ENCODE assay signal across 10 cellular contexts in genomic region chr5:159179556-159180305, GRCh38. TPM values are rescaled to one million over a fixed set of nuclear protein-coding genes. Genes with fewer than 3 reads are reported as not detected.
A peak's percentile ranks its signal among the peaks of the same experiment; 100 is the strongest.
DNase-seq lines count a peak whose midpoint lies in the region; ATAC-seq and TF ChIP-seq lines count a peak whose summit lies in the region.
"Had no signal": no experiment of that assay in that cellular context is flagged by ENCODE, and none has a peak within 500 bp of the region (broad histone marks: within the 10 kb centered on the region; RNA-seq: fewer than 3 reads in every experiment).

No MANE protein-coding gene starts in this region.

- no peaks in the 10 kb centered on the region for H3K27me3 ChIP-seq in heart right ventricle
- no peaks in the 10 kb centered on the region for H3K27me3 ChIP-seq in lung (ENCODE audit: control insufficient read depth, insufficient read depth)
- no peaks in the 10 kb centered on the region for H3K27me3 ChIP-seq in upper lobe of left lung
- no peaks in the 10 kb centered on the region for H3K27me3 ChIP-seq in tibial artery

- no peaks in the 10 kb centered on the region for H3K27me3 Mint-ChIP-seq in activated T-helper 1 cell treated with anti-CD3 and anti-CD28 coated beads, Interleukin-12 subunit alpha, Interleukin-12 subunit beta, Interleukin-2, Interleukin-4 antibody, amounts not matched to agents 30 ng/mL and 10 ng/mL and 1 ng/mL, durations not matched to agents 14 hours and 24 hours and 36 hours (ENCODE audit: insufficient read depth)

- 55 to 60% methylated on average over 3 of the region's 3 CpGs for WGBS in heart right ventricle, 2 donors
- 42 to 55% methylated on average over 3 of the region's 3 CpGs for WGBS in lung, 2 donors
- 51 to 65% methylated on average over 3 of the region's 3 CpGs for WGBS in upper lobe of left lung, 2 donors

- H3K4me3 ChIP-seq in heart right ventricle (no peak overlapping the region), lung (no peak overlapping the region), upper lobe of left lung (no peak overlapping the region), tibial artery (no peak overlapping the region)

- peak overlapping the region; percentile 74 for H3K4me3 Mint-ChIP-seq in activated T-helper 1 cell treated with anti-CD3 and anti-CD28 coated beads, Interleukin-12 subunit alpha, Interleukin-12 subunit beta, Interleukin-2, Interleukin-4 antibody, amounts not matched to agents 30 ng/mL and 10 ng/mL and 1 ng/mL, durations not matched to agents 14 hours and 24 hours and 36 hours

- peak overlapping the region; percentile 91 for H3K27ac Mint-ChIP-seq in activated T-helper 1 cell treated with anti-CD3 and anti-CD28 coated beads, Interleukin-12 subunit alpha, Interleukin-12 subunit beta, Interleukin-2, Interleukin-4 antibody, amounts not matched to agents 30 ng/mL and 10 ng/mL and 1 ng/mL, durations not matched to agents 14 hours and 24 hours and 36 hours

- peaks cover 92% of the 10 kb centered on the region for H3K4me1 Mint-ChIP-seq in activated T-helper 1 cell treated with anti-CD3 and anti-CD28 coated beads, Interleukin-12 subunit alpha, Interleukin-12 subunit beta, Interleukin-2, Interleukin-4 antibody, amounts not matched to agents 30 ng/mL and 10 ng/mL and 1 ng/mL, durations not matched to agents 14 hours and 24 hours and 36 hours (ENCODE audit: low read depth)

- H3K36me3 Mint-ChIP-seq in activated T-helper 1 cell treated with anti-CD3 and anti-CD28 coated beads, Interleukin-12 subunit alpha, Interleukin-12 subunit beta, Interleukin-2, Interleukin-4 antibody, amounts not matched to agents 30 ng/mL and 10 ng/mL and 1 ng/mL, durations not matched to agents 14 hours and 24 hours and 36 hours (ENCODE audit: low read depth), result peaks cover 46% of the 10 kb centered on the region

- H3K4me1 ChIP-seq in heart right ventricle (peaks cover 3 to 100% (median 79%) of the 10 kb centered on the region in 9 donors), lung (ENCODE audit: control insufficient read depth in 2 of 2, insufficient read depth in 2 of 2, low read length in 2 of 2) (peaks cover 0 to 25% of the 10 kb centered on the region in 2 donors), upper lobe of left lung (peaks cover 35 to 90% (median 71%) of the 10 kb centered on the region in 4 donors), tibial artery (peaks cover 0 to 59% (median 14%) of the 10 kb centered on the region in 4 donors)

- no peak for TF ChIP-seq POLR2A in upper lobe of left lung (IDR thresholded peaks at IDR 0.05)

- H3K27ac ChIP-seq in heart right ventricle, result peak overlapping the region in 8 of 10 donors; percentile 33 to 88 (median 54)
- peak overlapping the region; percentile 28 to 67 for H3K27ac ChIP-seq in lung (ENCODE audit: low read depth in 1 of 2, low read length in 1 of 2)
- H3K27ac ChIP-seq in upper lobe of left lung, result peak overlapping the region; percentile 43 to 82 (median 68)
- peak overlapping the region in 1 of 2 donors; percentile 34 for H3K27ac ChIP-seq in tibial artery

- TF ChIP-seq CTCF in heart right ventricle (IDR thresholded peaks at IDR 0.05) (no peak), lung (IDR thresholded peaks at IDR 0.05; ENCODE audit: control extremely low read depth, extremely low read depth) (no peak), upper lobe of left lung (IDR thresholded peaks at IDR 0.05) (no peak), tibial artery (IDR thresholded peaks at IDR 0.05) (no peak)

- intact Hi-C loops in heart right ventricle (cut with DNase I), result loop anchor here in 1 of 10 donors (5.0 kb wide), 1 partner anchor 83 kb away; the partner anchor contains the start of gene UBLCP1
- intact Hi-C loops in cardiac septum (cut with DNase I), result no loop called here
- intact Hi-C loops in activated T-helper 1 cell treated with anti-CD3 and anti-CD28 coated beads, Interleukin-12 subunit alpha, Interleukin-12 subunit beta, Interleukin-2, Interleukin-4 antibody, amounts not matched to agents 30 ng/mL and 10 ng/mL and 1 ng/mL, durations not matched to agents 14 hours and 24 hours and 36 hours (cut with micrococcal nuclease), result loop anchor here (1.0 to 10.0 kb wide), 10 partner anchors 9 to 595 kb away; partner anchors contain the start of genes IL12B and UBLCP1
- intact Hi-C loops in tibial artery (cut with DNase I; ENCODE audit: low total_unique reads), result no loop called here

- no peak for TF ChIP-seq EP300 in upper lobe of left lung (IDR thresholded peaks at IDR 0.05)

- H3K9me3 ChIP-seq in heart right ventricle, result no peaks in the 10 kb centered on the region
- no peaks in the 10 kb centered on the region for H3K9me3 ChIP-seq in lung (ENCODE audit: control insufficient read depth in 2 of 2, insufficient read depth in 1 of 2, low read length in 1 of 2)
- H3K9me3 ChIP-seq in upper lobe of left lung, result no peaks in the 10 kb centered on the region
- H3K9me3 ChIP-seq in tibial artery, result no peaks in the 10 kb centered on the region

- ATAC-seq in heart right ventricle (no peak), lung (ENCODE audit: insufficient read depth, low FRiP score) (no peak), upper lobe of left lung (ENCODE audit: low FRiP score in 2 of 2) (no peak), HG03469 (IDR thresholded peaks at IDR 0.05; ENCODE audit: unreplicated experiment) (no peak), GM18498 (IDR thresholded peaks at IDR 0.05; ENCODE audit: unreplicated experiment) (no peak)

- H3K9me3 Mint-ChIP-seq in activated T-helper 1 cell treated with anti-CD3 and anti-CD28 coated beads, Interleukin-12 subunit alpha, Interleukin-12 subunit beta, Interleukin-2, Interleukin-4 antibody, amounts not matched to agents 30 ng/mL and 10 ng/mL and 1 ng/mL, durations not matched to agents 14 hours and 24 hours and 36 hours, result no peaks in the 10 kb centered on the region

- DNase-seq in heart right ventricle (no peak), cardiac septum (ENCODE audit: low spot score) (no peak), lung (ENCODE audit: low spot score) (no peak), upper lobe of left lung (no peak), tibial artery (no peak)
- no peak for DNase-seq in activated T-helper 1 cell treated with anti-CD3 and anti-CD28 coated beads, Interleukin-12 subunit alpha, Interleukin-12 subunit beta, Interleukin-2, Interleukin-4 antibody, amounts not matched to agents 30 ng/mL and 10 ng/mL and 1 ng/mL, durations not matched to agents 14 hours and 24 hours and 36 hours (ENCODE audit: low spot score)
- DNase-seq: NCI-H1105, RPMI8226 had no signal

- H3K36me3 ChIP-seq in heart right ventricle (peaks cover 0 to 41% (median 0%) of the 10 kb centered on the region in 9 donors), lung (ENCODE audit: control insufficient read depth in 2 of 2, insufficient read depth in 2 of 2, low read length in 2 of 2) (peaks cover 3% of the 10 kb centered on the region in 2 donors), upper lobe of left lung (peaks cover 0 to 17% (median 0%) of the 10 kb centered on the region in 4 donors), tibial artery (no peaks in the 10 kb centered on the region)

RNA-seq across cellular contexts. Expression of gene RNF145, which starts 29.6 kb away (rescaled TPM):
- total RNA-seq in heart right ventricle (10 to 100 TPM; 16.2 to 37.4 (median 22.2) TPM), cardiac septum (25.4 TPM), lung (100 to 1,000 TPM; 212 to 240 TPM), upper lobe of left lung (100 to 1,000 TPM; 130 to 376 (median 232) TPM)
- polyA plus RNA-seq in heart right ventricle (10 to 100 TPM in 1 of 2 donors, 1 to 10 TPM in 1; 9.4 to 30.0 TPM), lung (100 to 1,000 TPM in 1 of 2 donors, 10 to 100 TPM in 1; 70.0 to 142 TPM)
- 179 TPM in 2 replicates for total RNA-seq in activated T-helper 1 cell treated with anti-CD3 and anti-CD28 coated beads, Interleukin-12 subunit alpha, Interleukin-12 subunit beta, Interleukin-2, Interleukin-4 antibody, amounts not matched to agents 30 ng/mL and 10 ng/mL and 1 ng/mL, durations not matched to agents 14 hours and 24 hours and 36 hours
